Comparison of ENCODE assay signal across 9 cellular contexts in genomic region chr1:31422505-31423319, GRCh38. TPM values are rescaled to one million over a fixed set of nuclear protein-coding genes. Genes with fewer than 3 reads are reported as not detected.
A peak's percentile ranks its signal among the peaks of the same experiment; 100 is the strongest.
DNase-seq lines count a peak whose midpoint lies in the region; ATAC-seq, FAIRE-seq and TF ChIP-seq lines count a peak whose summit lies in the region.
"Had no signal": no experiment of that assay in that cellular context is flagged by ENCODE, and none has a peak within 500 bp of the region (broad histone marks: within the 10 kb centered on the region; RNA-seq: fewer than 3 reads in every experiment).

No MANE protein-coding gene starts in this region.

- H3K4me1 Mint-ChIP-seq in CD4-positive, CD25-positive, alpha-beta regulatory T cell, result no peaks in the 10 kb centered on the region

- H3K18ac ChIP-seq in mesenchymal stem cell (ENCODE audit: low read depth in 1 of 2, low read length in 2 of 2), result no peak overlapping the region

- no peak overlapping the region for H2BK120ac ChIP-seq in mesenchymal stem cell (ENCODE audit: low read depth, low read length)

- H4K91ac ChIP-seq in mesenchymal stem cell (ENCODE audit: low read length), result no peak overlapping the region

- H3K27me3 Mint-ChIP-seq in CD4-positive, CD25-positive, alpha-beta regulatory T cell, result peaks cover 43% of the 10 kb centered on the region

- no peak overlapping the region for H3K4me3 ChIP-seq in CD4-positive, CD25-positive, alpha-beta regulatory T cell (ENCODE audit: low read depth, low read length)
- H3K4me3 ChIP-seq in mesenchymal stem cell (ENCODE audit: insufficient read depth in 1 of 2, low read depth in 1 of 2, low read length in 2 of 2), result no peak overlapping the region

- peak; percentile 34 to 47 (median 44) for DNase-seq in CD4-positive, CD25-positive, alpha-beta regulatory T cell
- DNase-seq in H54 (ENCODE audit: insufficient read length, low spot score), result peak; percentile 92
- DNase-seq in NCI-H748 treated with DMSO at 0.1 percent for 48 hours (lab: John Stamatoyannopoulos, UW), result peak; percentile 12
- peak; percentile 48 to 62 for DNase-seq in activated CD4-positive, alpha-beta T cell treated with anti-CD3 and anti-CD28 coated beads, Interleukin-2, amount 50 U/mL, for 4 hours
- peak; percentile 41 for DNase-seq in effector CD4-positive, alpha-beta T cell
- peak; percentile 95 for DNase-seq in mesenchymal stem cell
- peak; percentile 52 for DNase-seq in stimulated activated CD8-positive, alpha-beta memory T cell treated with anti-CD3 and anti-CD28 coated beads, Interleukin-15, amount 100 ng/mL, for 1 hour (ENCODE audit: low read depth)

- H3K4ac ChIP-seq in mesenchymal stem cell (ENCODE audit: low read depth in 1 of 2, low read length in 2 of 2), result no peak overlapping the region

- H2BK5ac ChIP-seq in mesenchymal stem cell (ENCODE audit: low read depth, low read length, poor library complexity, severe bottlenecking), result no peak overlapping the region

- no peaks in the 10 kb centered on the region for H3K36me3 ChIP-seq in CD4-positive, CD25-positive, alpha-beta regulatory T cell (ENCODE audit: control insufficient read depth, insufficient read depth, low read length)
- H3K36me3 ChIP-seq in mesenchymal stem cell (ENCODE audit: control insufficient read depth in 1 of 2, insufficient read depth in 2 of 2, low read depth in 1 of 2, low read length in 2 of 2), result peaks cover 10 to 17% of the 10 kb centered on the region in 2 experiments

- ATAC-seq in CD4-positive, CD25-positive, alpha-beta regulatory T cell (ENCODE audit: low read depth in 2 of 2), result peak; percentile 43 to 65
- no peak for ATAC-seq in HG03095 (IDR thresholded peaks at IDR 0.05; ENCODE audit: unreplicated experiment)

- H3K27me3 ChIP-seq in CD4-positive, CD25-positive, alpha-beta regulatory T cell (ENCODE audit: control insufficient read depth, insufficient read depth, low read length), result peaks cover 8% of the 10 kb centered on the region
- H3K27me3 ChIP-seq in mesenchymal stem cell (ENCODE audit: control insufficient read depth in 1 of 2, insufficient read depth in 1 of 2, low read length in 2 of 2), result no peaks in the 10 kb centered on the region

- H3K4me3 Mint-ChIP-seq in CD4-positive, CD25-positive, alpha-beta regulatory T cell, result no peak overlapping the region
- H3K4me3 Mint-ChIP-seq: activated naive CD8-positive, alpha-beta T cell had no signal

- H2AK5ac ChIP-seq in mesenchymal stem cell (ENCODE audit: low read length, severe bottlenecking), result no peak overlapping the region

- TF ChIP-seq POLR2A in H54 (IDR thresholded peaks at IDR 0.05; ENCODE audit: low read depth, low read length), result no peak

- no peaks in the 10 kb centered on the region for H3K9me3 ChIP-seq in CD4-positive, CD25-positive, alpha-beta regulatory T cell (ENCODE audit: control insufficient read depth in 2 of 2, low read length in 2 of 2)
- no peaks in the 10 kb centered on the region for H3K9me3 ChIP-seq in mesenchymal stem cell (ENCODE audit: control insufficient read depth, low read length)

- no peak overlapping the region for H3K14ac ChIP-seq in mesenchymal stem cell (ENCODE audit: low read length in 2 of 2)

- no peak overlapping the region for H3K4me2 ChIP-seq in mesenchymal stem cell (ENCODE audit: low read length, poor library complexity, severe bottlenecking)

- H4K8ac ChIP-seq in mesenchymal stem cell (ENCODE audit: low read length), result no peak overlapping the region

- H3K9ac ChIP-seq in mesenchymal stem cell (ENCODE audit: low read length), result peak overlapping the region; percentile 64

- H2BK15ac ChIP-seq in mesenchymal stem cell (ENCODE audit: low read depth, poor library complexity, severe bottlenecking), result no peak overlapping the region

- H3K4me1 ChIP-seq in CD4-positive, CD25-positive, alpha-beta regulatory T cell (ENCODE audit: control insufficient read depth, insufficient read depth, low read length, poor library complexity, severe bottlenecking), result no peaks in the 10 kb centered on the region
- H3K4me1 ChIP-seq in mesenchymal stem cell (ENCODE audit: control insufficient read depth, insufficient read depth, low read depth, low read length), result peaks cover 5% of the 10 kb centered on the region

- 43% methylated on average over 15 of the region's 15 CpGs for WGBS in mesenchymal stem cell

- no peaks in the 10 kb centered on the region for H3K36me3 Mint-ChIP-seq in CD4-positive, CD25-positive, alpha-beta regulatory T cell
- H3K36me3 Mint-ChIP-seq: activated naive CD8-positive, alpha-beta T cell had no signal

- H3K9me3 Mint-ChIP-seq in CD4-positive, CD25-positive, alpha-beta regulatory T cell, result no peaks in the 10 kb centered on the region

- H3K27ac Mint-ChIP-seq in CD4-positive, CD25-positive, alpha-beta regulatory T cell, result no peak overlapping the region
- H3K27ac Mint-ChIP-seq: activated naive CD8-positive, alpha-beta T cell had no signal

- peak; percentile 80 for FAIRE-seq in H54 (lab: Jason Lieb, UNC)

- no peak overlapping the region for H2AFZ ChIP-seq in mesenchymal stem cell (ENCODE audit: low read depth, low read length)

- no peak overlapping the region for H3K23ac ChIP-seq in mesenchymal stem cell (ENCODE audit: low read length in 2 of 2)

- H2BK12ac ChIP-seq in mesenchymal stem cell (ENCODE audit: low read length in 2 of 2), result no peak overlapping the region

- H3K27ac ChIP-seq in CD4-positive, CD25-positive, alpha-beta regulatory T cell (ENCODE audit: insufficient read depth, low read length, poor library complexity, severe bottlenecking), result no peak overlapping the region
- H3K27ac ChIP-seq in mesenchymal stem cell (ENCODE audit: low read length, poor library complexity, severe bottlenecking), result no peak overlapping the region

- no peaks in the 10 kb centered on the region for H3K79me1 ChIP-seq in mesenchymal stem cell (replicated peaks; ENCODE audit: low read length, poor library complexity, severe bottlenecking)

RNA-seq across cellular contexts. Expression of gene SERINC2, which starts 9.7 kb away (rescaled TPM):
- not detected for total RNA-seq in CD4-positive, CD25-positive, alpha-beta regulatory T cell
- polyA plus RNA-seq in CD4-positive, CD25-positive, alpha-beta regulatory T cell, result under 1 TPM in 1 of 4 donors, not detected in 3; 0.08 TPM
- polyA plus RNA-seq in mesenchymal stem cell (2013, experiment 1 of 2), result 39.9 TPM
- polyA plus RNA-seq in mesenchymal stem cell (2013, experiment 2 of 2), result 39.4 TPM

RNA-seq across cellular contexts. Expression of gene FABP3, which starts 49.8 kb away (rescaled TPM):
- not detected for total RNA-seq in CD4-positive, CD25-positive, alpha-beta regulatory T cell
- polyA plus RNA-seq in CD4-positive, CD25-positive, alpha-beta regulatory T cell, result not detected
- polyA plus RNA-seq in mesenchymal stem cell (2013, experiment 1 of 2), result 101 TPM
- 104 TPM for polyA plus RNA-seq in mesenchymal stem cell (2013, experiment 2 of 2)

Comparison
In these comparisons a context has a peak if more than half of its experiments do, and no peak if none do; other contexts are left out.
1. DNase-seq: peak in every context shown above with its lines; median percentile 95 in mesenchymal stem cell; 92 in H54; 55 in activated CD4-positive, alpha-beta T cell treated with anti-CD3 and anti-CD28 coated beads, Interleukin-2, amount 50 U/mL, for 4 hours; 52 in stimulated activated CD8-positive, alpha-beta memory T cell treated with anti-CD3 and anti-CD28 coated beads, Interleukin-15, amount 100 ng/mL, for 1 hour; 44 in CD4-positive, CD25-positive, alpha-beta regulatory T cell; 41 in effector CD4-positive, alpha-beta T cell; 12 in NCI-H748 treated with DMSO at 0.1 percent for 48 hours.